Comparison of ENCODE assay signal across 23 cellular contexts in the genomic region with DNA sequence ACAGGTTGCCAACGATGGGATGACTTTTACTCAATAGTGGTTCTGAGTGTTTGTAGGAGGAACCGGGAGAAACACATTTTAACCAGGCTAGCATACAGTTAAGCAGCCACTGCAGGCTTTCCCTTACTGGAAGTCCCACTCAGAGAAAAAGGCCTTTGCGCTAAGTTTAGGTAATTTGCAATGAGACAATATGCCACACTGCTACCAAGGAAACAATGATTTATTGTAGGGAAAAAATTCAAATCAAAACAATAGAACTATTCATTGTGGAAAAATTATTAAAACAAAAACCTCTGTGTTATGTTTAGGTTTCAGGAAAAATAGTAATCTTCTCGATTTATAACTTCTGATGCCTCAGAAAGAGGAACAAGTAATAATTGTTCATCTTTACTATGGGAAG. TPM values are rescaled to one million over a fixed set of nuclear protein-coding genes. Genes with fewer than 3 reads are reported as not detected.
A peak's percentile ranks its signal among the peaks of the same experiment; 100 is the strongest.
DNase-seq lines count a peak whose midpoint lies in the region; ATAC-seq and TF ChIP-seq lines count a peak whose summit lies in the region.
"Had no signal": no experiment of that assay in that cellular context is flagged by ENCODE, and none has a peak within 500 bp of the region (broad histone marks: within the 10 kb centered on the region; RNA-seq: fewer than 3 reads in every experiment).

No MANE protein-coding gene starts in this region.

- no peaks in the 10 kb centered on the region for H3K36me3 Mint-ChIP-seq in natural killer cell

- H3K27me3 Mint-ChIP-seq in natural killer cell (ENCODE audit: low read depth in 2 of 2): peaks cover 0 to 3% of the 10 kb centered on the region in 2 donors

- no peaks in the 10 kb centered on the region for H3K4me1 ChIP-seq in BE2C

- ATAC-seq in natural killer cell (no peak), HG03442 (IDR thresholded peaks at IDR 0.05; ENCODE audit: unreplicated experiment) (no peak)
- ATAC-seq: HCT116, K562 had no signal

- no peaks in the 10 kb centered on the region for H3K36me3 ChIP-seq in BE2C

- TF ChIP-seq CTCF in natural killer cell (IDR thresholded peaks at IDR 0.05) (no peak), BE2C (IDR thresholded peaks at IDR 0.05; ENCODE audit: low read depth, low read length) (no peak)

- peaks cover 0 to under 1% of the 10 kb centered on the region in 2 donors for H3K4me1 Mint-ChIP-seq in natural killer cell

- H3K4me3 ChIP-seq in BE2C (ENCODE audit: low read depth, low read length): no peak overlapping the region
- H3K4me3 ChIP-seq: K562, PC-9 had no signal

- H3K9me3 Mint-ChIP-seq in natural killer cell: no peaks in the 10 kb centered on the region

- no peak overlapping the region for H3K27ac Mint-ChIP-seq in natural killer cell

- DNase-seq in NCI-H1048 (lab: John Stamatoyannopoulos, UW) (peak; percentile 87), inferior parietal cortex (ENCODE audit: extremely low spot score) (peak; percentile 61), pulmonary artery endothelial cell (ENCODE audit: low read depth, low spot score) (peak; percentile 1), natural killer cell (no peak), BE2C (no peak), NCI-H774 (lab: John Stamatoyannopoulos, UW) (no peak)
- DNase-seq: DMS 273 treated with DMSO at 0.1 percent for 48 hours, DND-41, GOT3, NCI-H1417, NCI-H187, NCI-H2227 treated with DMSO at 0.1 percent for 48 hours, NCI-H510A treated with DMSO at 0.1 percent for 48 hours, PC-9, SIG-M5 had no signal

- no peak overlapping the region for H3K4me3 Mint-ChIP-seq in natural killer cell

- no peaks in the 10 kb centered on the region for H3K9me3 ChIP-seq in BE2C

- intact Hi-C loops in natural killer cell (cut with micrococcal nuclease): no loop called here

- H3K27me3 ChIP-seq in BE2C: peaks cover 14% of the 10 kb centered on the region

- peak overlapping the region; percentile 76 for H3K27ac ChIP-seq in cingulate gyrus (ENCODE audit: low read depth, low read length)
- H3K27ac ChIP-seq: C4-2B, PC-9, RWPE1 had no signal

RNA-seq across cellular contexts. Expression of a gene that starts 51.4 kb away (rescaled TPM):
- total RNA-seq in pulmonary artery endothelial cell (not detected in 2 replicates), natural killer cell (under 1 TPM; 0.19 to 0.48 (median 0.29) TPM)
- not detected for polyA plus RNA-seq in BE2C (2012; ENCODE audit: insufficient read depth, insufficient read length, low read depth)
- total RNA-seq: A673, G401 had no signal

Comparison
In these comparisons a context has a peak if more than half of its experiments do, and no peak if none do; other contexts are left out.
1. DNase-seq: peak in NCI-H1048 (single experiment), inferior parietal cortex (single experiment) and pulmonary artery endothelial cell (single experiment); none in natural killer cell (single experiment), BE2C (single experiment) and NCI-H774 (single experiment).